ENCODE assay signal across 22 cellular contexts in the genomic region with DNA sequence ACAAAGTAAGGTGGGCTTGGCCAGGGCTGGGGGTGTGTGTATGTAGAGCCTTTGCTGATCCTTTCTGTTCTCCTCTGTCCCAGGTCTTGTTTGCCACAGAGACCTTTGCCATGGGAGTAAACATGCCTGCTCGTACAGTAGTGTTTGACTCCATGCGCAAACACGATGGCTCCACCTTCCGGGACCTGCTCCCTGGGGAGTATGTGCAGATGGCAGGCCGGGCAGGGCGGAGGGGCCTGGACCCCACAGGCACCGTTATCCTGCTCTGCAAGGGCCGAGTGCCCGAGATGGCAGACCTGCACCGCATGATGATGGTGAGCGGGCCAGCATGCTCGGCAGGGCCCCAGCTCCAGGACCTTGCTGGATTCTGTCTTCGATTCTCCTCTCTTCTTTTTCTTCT. TPM values are rescaled to one million over a fixed set of nuclear protein-coding genes. Genes with fewer than 3 reads are reported as not detected.
DNase-seq lines count a peak whose midpoint lies in the region; ATAC-seq, FAIRE-seq and TF ChIP-seq lines count a peak whose summit lies in the region.
"Had no signal": no experiment of that assay in that cellular context is flagged by ENCODE, and none has a peak within 500 bp of the region (broad histone marks: within the 10 kb centered on the region; RNA-seq: fewer than 3 reads in every experiment).

No MANE protein-coding gene starts in this region.

- H3K9me3 ChIP-seq in HepG2 (ENCODE audit: low read length) (no peaks in the 10 kb centered on the region), osteoblast (ENCODE audit: low read depth, low read length) (no peaks in the 10 kb centered on the region)

- no peak for TF ChIP-seq POLR2A in HepG2 (IDR thresholded peaks at IDR 0.05; ENCODE audit: insufficient read depth in 1 of 2, low read depth in 2 of 2, low read length in 2 of 2)

- H3K27ac ChIP-seq in HepG2 (ENCODE audit: extremely low read length, insufficient read depth, low read length) (no peak overlapping the region), osteoblast (ENCODE audit: low read depth, low read length) (no peak overlapping the region)

- H3K4me3 Mint-ChIP-seq in activated naive CD8-positive, alpha-beta T cell treated with anti-CD3 and anti-CD28 coated beads, Interleukin-2, amount 10 ng/mL, durations not matched to agents 7 days and 5 days = no peak overlapping the region
- H3K4me3 Mint-ChIP-seq: CD14-positive monocyte; CD8-positive, alpha-beta T cell; HFFc6 had no signal

- TF ChIP-seq EP300 in HepG2 (IDR thresholded peaks at IDR 0.05; ENCODE audit: low read depth in 2 of 2, low read length in 2 of 2) = no peak
- TF ChIP-seq EP300 in HepG2 (CRISPR knock-in tag; IDR thresholded peaks at IDR 0.05; ENCODE audit: borderline replicate concordance) = no peak

- no peak overlapping the region for H3K4me3 ChIP-seq in H7 (ENCODE audit: insufficient read depth, low read depth, low read length)
- H3K4me3 ChIP-seq in HepG2 (replicated peaks in 1 of 3; ENCODE audit: insufficient read depth in 1 of 3, low read depth in 2 of 3, low read length in 3 of 3) = no peak overlapping the region
- no peak overlapping the region for H3K4me3 ChIP-seq in osteoblast (ENCODE audit: insufficient read depth, low read length)

- CTCF ChIA-PET in HepG2 (lab: Yijun Ruan, JAX; ENCODE audit: low intra/inter-chr PET ratio, low total read pairs) = no interaction called here

- peaks cover 3% of the 10 kb centered on the region for H3K79me2 ChIP-seq in HepG2 (ENCODE audit: insufficient read depth, low read length)
- peaks cover 31% of the 10 kb centered on the region for H3K79me2 ChIP-seq in osteoblast (ENCODE audit: insufficient read depth, low read length)

- H3K36me3 ChIP-seq in H7 (replicated peaks; ENCODE audit: control insufficient read depth, insufficient read depth, low read length) = peaks cover 50% of the 10 kb centered on the region
- peaks cover 57 to 91% of the 10 kb centered on the region in 2 experiments for H3K36me3 ChIP-seq in HepG2 (replicated peaks in 1 of 2; ENCODE audit: control insufficient read depth in 1 of 2, insufficient read depth in 2 of 2, low read length in 2 of 2)
- peaks cover 92% of the 10 kb centered on the region for H3K36me3 ChIP-seq in osteoblast (ENCODE audit: insufficient read depth, low read length)

- no peak for ATAC-seq in activated naive CD8-positive, alpha-beta T cell treated with anti-CD3 and anti-CD28 coated beads, Interleukin-2, amount 10 ng/mL, durations not matched to agents 7 days and 5 days (ENCODE audit: low read depth)
- ATAC-seq in HepG2 (no peak), GM21717 (IDR thresholded peaks at IDR 0.05; ENCODE audit: unreplicated experiment) (no peak), GM18861 (IDR thresholded peaks at IDR 0.05; ENCODE audit: unreplicated experiment) (no peak)
- ATAC-seq: CD8-positive, alpha-beta T cell had no signal

- FAIRE-seq in HepG2 (lab: Jason Lieb, UNC) = no peak
- FAIRE-seq: D721Med, G401.6, GM12892, GM19239, H1 had no signal

- intact Hi-C loops in HepG2 (cut with micrococcal nuclease; ENCODE audit: unreplicated experiment) = no loop called here

- in situ Hi-C loops in HepG2 (cut with HindIII; ENCODE audit: extremely low pct_ligation_motif_present, low pct_unique_long_range_greater_than_20kb) = no loop called here

- POLR2A ChIA-PET in activated naive CD8-positive, alpha-beta T cell treated with anti-CD3 and anti-CD28 coated beads, Interleukin-2, amount 10 ng/mL, durations not matched to agents 7 days and 5 days (lab: Charles Lee) = no interaction called here
- POLR2A ChIA-PET in HepG2 (lab: Yijun Ruan, JAX) = interaction anchor here (0.8 to 1.7 kb wide), 2 partner anchors 8 to 20 kb away, joined by 3 to 5 read pairs; a partner anchor contains a TSS

- DNase-seq in H7 (peak; percentile 39), HepG2 (ENCODE audit: low spot score) (no peak), osteoblast (ENCODE audit: insufficient read length, low spot score, missing footprints) (peak; percentile 36), NCI-H2107 (lab: John Stamatoyannopoulos, UW) (no peak), NCI-H82 treated with DMSO at 0.1 percent for 48 hours (lab: John Stamatoyannopoulos, UW; ENCODE audit: unreplicated experiment) (no peak)
- DNase-seq in activated naive CD8-positive, alpha-beta T cell treated with anti-CD3 and anti-CD28 coated beads, Interleukin-2, amount 10 ng/mL, durations not matched to agents 7 days and 5 days = peak; percentile 28
- DNase-seq: CD8-positive, alpha-beta T cell; COR-L47; DMS153; DMS79 treated with DMSO at 0.1 percent for 48 hours; EL; HCEC 1CT; HFFc6 had no signal

- H3K4me1 Mint-ChIP-seq in activated naive CD8-positive, alpha-beta T cell treated with anti-CD3 and anti-CD28 coated beads, Interleukin-2, amount 10 ng/mL, durations not matched to agents 7 days and 5 days = peaks cover 15% of the 10 kb centered on the region

- H3K27me3 Mint-ChIP-seq in activated naive CD8-positive, alpha-beta T cell treated with anti-CD3 and anti-CD28 coated beads, Interleukin-2, amount 10 ng/mL, durations not matched to agents 7 days and 5 days = no peaks in the 10 kb centered on the region
- H3K27me3 Mint-ChIP-seq: IgD-negative memory B cell had no signal

- H3K4me1 ChIP-seq in HepG2 (ENCODE audit: insufficient read depth, low read length) = peaks cover 9% of the 10 kb centered on the region
- H3K4me1 ChIP-seq in osteoblast (ENCODE audit: insufficient read depth, low read length) = peaks cover 13% of the 10 kb centered on the region

- H4K20me1 ChIP-seq in HepG2 (ENCODE audit: insufficient read depth, low read length) (no peaks in the 10 kb centered on the region), osteoblast (ENCODE audit: insufficient read depth, low read length) (peaks cover 4% of the 10 kb centered on the region)

- H3K9me3 Mint-ChIP-seq in activated naive CD8-positive, alpha-beta T cell treated with anti-CD3 and anti-CD28 coated beads, Interleukin-2, amount 10 ng/mL, durations not matched to agents 7 days and 5 days = no peaks in the 10 kb centered on the region
- H3K9me3 Mint-ChIP-seq: CD14-positive monocyte; CD8-positive, alpha-beta T cell; HFFc6; IgD-negative memory B cell had no signal

- WGBS in HepG2 (ENCODE audit: low lambda C conversion rate) = 91% methylated on average over 10 of the region's 13 CpGs

- no peak overlapping the region for H3K27ac Mint-ChIP-seq in activated naive CD8-positive, alpha-beta T cell treated with anti-CD3 and anti-CD28 coated beads, Interleukin-2, amount 10 ng/mL, durations not matched to agents 7 days and 5 days
- H3K27ac Mint-ChIP-seq: HFFc6 had no signal

- peaks cover 36% of the 10 kb centered on the region for H3K36me3 Mint-ChIP-seq in activated naive CD8-positive, alpha-beta T cell treated with anti-CD3 and anti-CD28 coated beads, Interleukin-2, amount 10 ng/mL, durations not matched to agents 7 days and 5 days

- TF ChIP-seq RAD21 in HepG2 (CRISPR knock-in tag; IDR thresholded peaks at IDR 0.05) = no peak

- H3K9ac ChIP-seq in HepG2 (ENCODE audit: insufficient read depth, low read depth, low read length) = no peak overlapping the region

- H3K4me2 ChIP-seq in HepG2 (ENCODE audit: low read depth, low read length) (no peak overlapping the region), osteoblast (ENCODE audit: insufficient read depth, low read length) (no peak overlapping the region)

- no peaks in the 10 kb centered on the region for H3K27me3 ChIP-seq in H7 (ENCODE audit: control insufficient read depth, insufficient read depth, low read length)
- H3K27me3 ChIP-seq in HepG2 (ENCODE audit: control insufficient read depth in 1 of 2, insufficient read depth in 2 of 2, low read length in 2 of 2) = no peaks in the 10 kb centered on the region
- no peaks in the 10 kb centered on the region for H3K27me3 ChIP-seq in osteoblast (ENCODE audit: insufficient read depth, low read length)

- no TSS peak for BruUV-seq in HepG2 (replicated peaks; lab: Mats Ljungman, UMichigan)

- H2AFZ ChIP-seq in HepG2 (ENCODE audit: low read length) (no peak overlapping the region), osteoblast (ENCODE audit: low read length) (no peak overlapping the region)

- TF ChIP-seq CTCF in HepG2 (CRISPR knock-in tag; IDR thresholded peaks at IDR 0.05) (no peak), osteoblast (IDR thresholded peaks at IDR 0.05; ENCODE audit: extremely low read depth, low read depth, low read length) (no peak)

RNA-seq across cellular contexts. Expression of a gene that starts 6.2 kb away (rescaled TPM):
- total RNA-seq in H7 (2014; rRNA removed; shearing (Covaris generic)) = 18.8 and 19.9 TPM in 2 replicates
- 10 to 100 TPM; 22.4 to 28.6 TPM for total RNA-seq in activated naive CD8-positive, alpha-beta T cell treated with anti-CD3 and anti-CD28 coated beads, Interleukin-2, amount 10 ng/mL, durations not matched to agents 7 days and 5 days
- 10.8 and 18.6 TPM in 2 replicates for total RNA-seq in HepG2 (2016; rRNA removed; fragmentation: Illumina TruSeq; extraction: Trizol)
- total RNA-seq in HepG2 (2016; cell fraction: cytosol; rRNA removed; fragmentation: Illumina TruSeq; extraction: Trizol; ENCODE audit: low read depth) = 9.0 and 14.9 TPM in 2 replicates
- total RNA-seq in HepG2 (2016; cell fraction: insoluble cytoplasmic fraction; rRNA removed; fragmentation: Illumina TruSeq; extraction: Trizol) = 12.3 and 16.4 TPM in 2 replicates
- total RNA-seq in HepG2 (2016; cell fraction: membrane; rRNA removed; fragmentation: Illumina TruSeq; extraction: Trizol) = 10.9 and 16.6 TPM in 2 replicates
- 17.8 and 22.3 TPM in 2 replicates for total RNA-seq in HepG2 (2016; cell fraction: nucleus; rRNA removed; fragmentation: Illumina TruSeq; extraction: Trizol)
- polyA plus RNA-seq in HepG2 (2011; rRNA removed) = 26.2 and 28.9 TPM in 2 replicates
- polyA plus RNA-seq in HepG2 (2011; cell fraction: cytosol; rRNA removed) = 17.8 and 24.8 TPM in 2 replicates
- polyA plus RNA-seq in HepG2 (2011; cell fraction: nucleus; rRNA removed) = 145 and 157 TPM in 2 replicates
- 16.4 and 25.9 TPM in 2 replicates for polyA plus RNA-seq in HepG2 (2012)
- 12.5 and 17.3 TPM in 2 replicates for polyA plus RNA-seq in HepG2 (2016; cell fraction: cytosol; fragmentation: Illumina TruSeq; extraction: Trizol; ENCODE audit: low read depth)
- polyA plus RNA-seq in HepG2 (2016; cell fraction: insoluble cytoplasmic fraction; fragmentation: Illumina TruSeq; extraction: Trizol; ENCODE audit: low read depth) = 16.7 and 17.2 TPM in 2 replicates
- polyA plus RNA-seq in HepG2 (2016; cell fraction: membrane; fragmentation: Illumina TruSeq; extraction: Trizol; ENCODE audit: low read depth) = 14.6 and 18.4 TPM in 2 replicates
- polyA plus RNA-seq in HepG2 (2016; cell fraction: nucleus; fragmentation: Illumina TruSeq; extraction: Trizol; ENCODE audit: insufficient read depth, low read depth) = 53.7 and 55.2 TPM in 2 replicates
- 43.0 TPM in 2 replicates for polyA minus RNA-seq in HepG2 (2011; rRNA and poly(A)+ RNA removed; ENCODE audit: low replicate concordance)
- 10.4 TPM in 2 replicates for polyA minus RNA-seq in HepG2 (2011; cell fraction: cytosol; rRNA and poly(A)+ RNA removed)
- 34.1 and 38.2 TPM in 2 replicates for polyA minus RNA-seq in HepG2 (2011; cell fraction: nucleus; rRNA and poly(A)+ RNA removed)
- total RNA-seq in osteoblast = 16.8 and 18.1 TPM in 2 replicates

RNA-seq across cellular contexts. Expression of a gene that starts 6.7 kb away (rescaled TPM):
- 47.2 and 57.6 TPM in 2 replicates for total RNA-seq in H7 (2014; rRNA removed; shearing (Covaris generic))
- total RNA-seq in activated naive CD8-positive, alpha-beta T cell treated with anti-CD3 and anti-CD28 coated beads, Interleukin-2, amount 10 ng/mL, durations not matched to agents 7 days and 5 days = 100 to 1,000 TPM; 102 to 112 TPM
- total RNA-seq in HepG2 (2016; rRNA removed; fragmentation: Illumina TruSeq; extraction: Trizol) (59.7 and 67.1 TPM in 2 replicates), osteoblast (42.0 and 46.0 TPM in 2 replicates)
- 7.6 and 9.8 TPM in 2 replicates for total RNA-seq in HepG2 (2016; cell fraction: cytosol; rRNA removed; fragmentation: Illumina TruSeq; extraction: Trizol; ENCODE audit: low read depth)
- total RNA-seq in HepG2 (2016; cell fraction: insoluble cytoplasmic fraction; rRNA removed; fragmentation: Illumina TruSeq; extraction: Trizol) = 53.4 and 70.9 TPM in 2 replicates
- total RNA-seq in HepG2 (2016; cell fraction: membrane; rRNA removed; fragmentation: Illumina TruSeq; extraction: Trizol) = 13.4 and 14.4 TPM in 2 replicates
- 77.4 and 85.4 TPM in 2 replicates for total RNA-seq in HepG2 (2016; cell fraction: nucleus; rRNA removed; fragmentation: Illumina TruSeq; extraction: Trizol)
- polyA plus RNA-seq in HepG2 (2011; rRNA removed) = 68.4 and 76.1 TPM in 2 replicates
- polyA plus RNA-seq in HepG2 (2011; cell fraction: cytosol; rRNA removed) = 18.2 and 29.4 TPM in 2 replicates
- polyA plus RNA-seq in HepG2 (2011; cell fraction: nucleus; rRNA removed) = 625 and 693 TPM in 2 replicates
- polyA plus RNA-seq in HepG2 (2012) = 56.2 and 67.8 TPM in 2 replicates
- 4.6 and 5.9 TPM in 2 replicates for polyA plus RNA-seq in HepG2 (2016; cell fraction: cytosol; fragmentation: Illumina TruSeq; extraction: Trizol; ENCODE audit: low read depth)
- polyA plus RNA-seq in HepG2 (2016; cell fraction: insoluble cytoplasmic fraction; fragmentation: Illumina TruSeq; extraction: Trizol; ENCODE audit: low read depth) = 42.8 and 43.4 TPM in 2 replicates
- 9.6 and 10.0 TPM in 2 replicates for polyA plus RNA-seq in HepG2 (2016; cell fraction: membrane; fragmentation: Illumina TruSeq; extraction: Trizol; ENCODE audit: low read depth)
- 189 and 193 TPM in 2 replicates for polyA plus RNA-seq in HepG2 (2016; cell fraction: nucleus; fragmentation: Illumina TruSeq; extraction: Trizol; ENCODE audit: insufficient read depth, low read depth)
- 100 and 116 TPM in 2 replicates for polyA minus RNA-seq in HepG2 (2011; rRNA and poly(A)+ RNA removed; ENCODE audit: low replicate concordance)
- polyA minus RNA-seq in HepG2 (2011; cell fraction: cytosol; rRNA and poly(A)+ RNA removed) = 33.1 and 33.7 TPM in 2 replicates
- polyA minus RNA-seq in HepG2 (2011; cell fraction: nucleus; rRNA and poly(A)+ RNA removed) = 135 and 162 TPM in 2 replicates

RNA-seq across cellular contexts. Expression of a gene that starts 6.9 kb away (rescaled TPM):
- total RNA-seq in H7 (2014; rRNA removed; shearing (Covaris generic)) = 109 and 115 TPM in 2 replicates
- total RNA-seq in activated naive CD8-positive, alpha-beta T cell treated with anti-CD3 and anti-CD28 coated beads, Interleukin-2, amount 10 ng/mL, durations not matched to agents 7 days and 5 days = 10 to 100 TPM; 61.3 to 62.5 TPM
- 69.8 and 80.4 TPM in 2 replicates for total RNA-seq in HepG2 (2016; rRNA removed; fragmentation: Illumina TruSeq; extraction: Trizol)
- total RNA-seq in HepG2 (2016; cell fraction: cytosol; rRNA removed; fragmentation: Illumina TruSeq; extraction: Trizol; ENCODE audit: low read depth) = 16.4 and 17.3 TPM in 2 replicates
- total RNA-seq in HepG2 (2016; cell fraction: insoluble cytoplasmic fraction; rRNA removed; fragmentation: Illumina TruSeq; extraction: Trizol) = 74.0 and 80.6 TPM in 2 replicates
- total RNA-seq in HepG2 (2016; cell fraction: membrane; rRNA removed; fragmentation: Illumina TruSeq; extraction: Trizol) = 26.9 and 28.4 TPM in 2 replicates
- total RNA-seq in HepG2 (2016; cell fraction: nucleus; rRNA removed; fragmentation: Illumina TruSeq; extraction: Trizol) = 42.0 and 51.8 TPM in 2 replicates
- 51.3 and 57.3 TPM in 2 replicates for polyA plus RNA-seq in HepG2 (2011; rRNA removed)
- polyA plus RNA-seq in HepG2 (2011; cell fraction: cytosol; rRNA removed) = 47.6 and 49.7 TPM in 2 replicates
- polyA plus RNA-seq in HepG2 (2011; cell fraction: nucleus; rRNA removed) = 88.2 and 90.6 TPM in 2 replicates
- polyA plus RNA-seq in HepG2 (2012) = 44.8 and 55.5 TPM in 2 replicates
- polyA plus RNA-seq in HepG2 (2016; cell fraction: cytosol; fragmentation: Illumina TruSeq; extraction: Trizol; ENCODE audit: low read depth) = 23.1 and 27.4 TPM in 2 replicates
- polyA plus RNA-seq in HepG2 (2016; cell fraction: insoluble cytoplasmic fraction; fragmentation: Illumina TruSeq; extraction: Trizol; ENCODE audit: low read depth) = 108 and 114 TPM in 2 replicates
- 26.7 and 29.7 TPM in 2 replicates for polyA plus RNA-seq in HepG2 (2016; cell fraction: membrane; fragmentation: Illumina TruSeq; extraction: Trizol; ENCODE audit: low read depth)
- 92.2 and 97.8 TPM in 2 replicates for polyA plus RNA-seq in HepG2 (2016; cell fraction: nucleus; fragmentation: Illumina TruSeq; extraction: Trizol; ENCODE audit: insufficient read depth, low read depth)
- polyA minus RNA-seq in HepG2 (2011; rRNA and poly(A)+ RNA removed; ENCODE audit: low replicate concordance) = 21.2 and 60.8 TPM in 2 replicates
- polyA minus RNA-seq in HepG2 (2011; cell fraction: cytosol; rRNA and poly(A)+ RNA removed) = 19.5 and 20.9 TPM in 2 replicates
- polyA minus RNA-seq in HepG2 (2011; cell fraction: nucleus; rRNA and poly(A)+ RNA removed) = 23.2 and 28.1 TPM in 2 replicates
- 86.5 and 95.8 TPM in 2 replicates for total RNA-seq in osteoblast

RNA-seq across cellular contexts. Expression of a gene that starts 16.2 kb away (rescaled TPM):
- 0.35 and 1.5 TPM in 2 replicates for total RNA-seq in H7 (2014; rRNA removed; shearing (Covaris generic))
- total RNA-seq in activated naive CD8-positive, alpha-beta T cell treated with anti-CD3 and anti-CD28 coated beads, Interleukin-2, amount 10 ng/mL, durations not matched to agents 7 days and 5 days = 1 to 10 TPM; 3.4 to 6.7 TPM
- 73.0 and 165 TPM in 2 replicates for total RNA-seq in HepG2 (2016; rRNA removed; fragmentation: Illumina TruSeq; extraction: Trizol)
- 12.9 and 15.6 TPM in 2 replicates for total RNA-seq in HepG2 (2016; cell fraction: cytosol; rRNA removed; fragmentation: Illumina TruSeq; extraction: Trizol; ENCODE audit: low read depth)
- total RNA-seq in HepG2 (2016; cell fraction: insoluble cytoplasmic fraction; rRNA removed; fragmentation: Illumina TruSeq; extraction: Trizol) = 48.4 and 166 TPM in 2 replicates
- total RNA-seq in HepG2 (2016; cell fraction: membrane; rRNA removed; fragmentation: Illumina TruSeq; extraction: Trizol) = 23.4 and 27.0 TPM in 2 replicates
- total RNA-seq in HepG2 (2016; cell fraction: nucleus; rRNA removed; fragmentation: Illumina TruSeq; extraction: Trizol) = 212 and 258 TPM in 2 replicates
- 478 and 755 TPM in 2 replicates for polyA plus RNA-seq in HepG2 (2011; rRNA removed)
- 352 and 505 TPM in 2 replicates for polyA plus RNA-seq in HepG2 (2011; cell fraction: cytosol; rRNA removed)
- 1,207 and 1,448 TPM in 2 replicates for polyA plus RNA-seq in HepG2 (2011; cell fraction: nucleus; rRNA removed)
- polyA plus RNA-seq in HepG2 (2012) = 360 and 704 TPM in 2 replicates
- polyA plus RNA-seq in HepG2 (2016; cell fraction: cytosol; fragmentation: Illumina TruSeq; extraction: Trizol; ENCODE audit: low read depth) = 15.2 and 17.1 TPM in 2 replicates
- 70.0 and 102 TPM in 2 replicates for polyA plus RNA-seq in HepG2 (2016; cell fraction: insoluble cytoplasmic fraction; fragmentation: Illumina TruSeq; extraction: Trizol; ENCODE audit: low read depth)
- 17.2 and 22.6 TPM in 2 replicates for polyA plus RNA-seq in HepG2 (2016; cell fraction: membrane; fragmentation: Illumina TruSeq; extraction: Trizol; ENCODE audit: low read depth)
- polyA plus RNA-seq in HepG2 (2016; cell fraction: nucleus; fragmentation: Illumina TruSeq; extraction: Trizol; ENCODE audit: insufficient read depth, low read depth) = 542 and 543 TPM in 2 replicates
- polyA minus RNA-seq in HepG2 (2011; rRNA and poly(A)+ RNA removed; ENCODE audit: low replicate concordance) = 4.0 and 407 TPM in 2 replicates
- 168 and 210 TPM in 2 replicates for polyA minus RNA-seq in HepG2 (2011; cell fraction: cytosol; rRNA and poly(A)+ RNA removed)
- 349 and 437 TPM in 2 replicates for polyA minus RNA-seq in HepG2 (2011; cell fraction: nucleus; rRNA and poly(A)+ RNA removed)
- 7.2 and 8.3 TPM in 2 replicates for total RNA-seq in osteoblast
- polyA plus RNA-seq: CD14-positive monocyte had no signal

RNA-seq across cellular contexts. Expression of a gene that starts 19.8 kb away (rescaled TPM):
- total RNA-seq in H7 (2014; rRNA removed; shearing (Covaris generic)) = not detected in 2 replicates
- total RNA-seq in activated naive CD8-positive, alpha-beta T cell treated with anti-CD3 and anti-CD28 coated beads, Interleukin-2, amount 10 ng/mL, durations not matched to agents 7 days and 5 days = 1 to 10 TPM; 1.2 to 2.1 TPM
- total RNA-seq in HepG2 (2016; rRNA removed; fragmentation: Illumina TruSeq; extraction: Trizol) = 71.1 and 171 TPM in 2 replicates
- 36.8 and 37.7 TPM in 2 replicates for total RNA-seq in HepG2 (2016; cell fraction: cytosol; rRNA removed; fragmentation: Illumina TruSeq; extraction: Trizol; ENCODE audit: low read depth)
- total RNA-seq in HepG2 (2016; cell fraction: insoluble cytoplasmic fraction; rRNA removed; fragmentation: Illumina TruSeq; extraction: Trizol) = 65.1 and 180 TPM in 2 replicates
- 37.5 and 44.4 TPM in 2 replicates for total RNA-seq in HepG2 (2016; cell fraction: membrane; rRNA removed; fragmentation: Illumina TruSeq; extraction: Trizol)
- 202 and 235 TPM in 2 replicates for total RNA-seq in HepG2 (2016; cell fraction: nucleus; rRNA removed; fragmentation: Illumina TruSeq; extraction: Trizol)
- 513 and 772 TPM in 2 replicates for polyA plus RNA-seq in HepG2 (2011; rRNA removed)
- polyA plus RNA-seq in HepG2 (2011; cell fraction: cytosol; rRNA removed) = 355 and 506 TPM in 2 replicates
- 3,065 and 3,175 TPM in 2 replicates for polyA plus RNA-seq in HepG2 (2011; cell fraction: nucleus; rRNA removed)
- polyA plus RNA-seq in HepG2 (2012) = 460 and 611 TPM in 2 replicates
- 25.3 and 27.9 TPM in 2 replicates for polyA plus RNA-seq in HepG2 (2016; cell fraction: cytosol; fragmentation: Illumina TruSeq; extraction: Trizol; ENCODE audit: low read depth)
- polyA plus RNA-seq in HepG2 (2016; cell fraction: insoluble cytoplasmic fraction; fragmentation: Illumina TruSeq; extraction: Trizol; ENCODE audit: low read depth) = 66.3 and 72.4 TPM in 2 replicates
- 31.9 and 32.4 TPM in 2 replicates for polyA plus RNA-seq in HepG2 (2016; cell fraction: membrane; fragmentation: Illumina TruSeq; extraction: Trizol; ENCODE audit: low read depth)
- 450 and 455 TPM in 2 replicates for polyA plus RNA-seq in HepG2 (2016; cell fraction: nucleus; fragmentation: Illumina TruSeq; extraction: Trizol; ENCODE audit: insufficient read depth, low read depth)
- polyA minus RNA-seq in HepG2 (2011; rRNA and poly(A)+ RNA removed; ENCODE audit: low replicate concordance) = 88.1 and 583 TPM in 2 replicates
- polyA minus RNA-seq in HepG2 (2011; cell fraction: cytosol; rRNA and poly(A)+ RNA removed) = 179 and 284 TPM in 2 replicates
- polyA minus RNA-seq in HepG2 (2011; cell fraction: nucleus; rRNA and poly(A)+ RNA removed) = 584 and 876 TPM in 2 replicates
- total RNA-seq in osteoblast = 16.5 and 26.8 TPM in 2 replicates
- total RNA-seq: H1 had no signal
- polyA plus RNA-seq: IgD-negative memory B cell had no signal

Comparison
In these comparisons a context has a peak if more than half of its experiments do, and no peak if none do; other contexts are left out.
1. DNase-seq: peak in H7 (single experiment), activated naive CD8-positive, alpha-beta T cell treated with anti-CD3 and anti-CD28 coated beads, Interleukin-2, amount 10 ng/mL, durations not matched to agents 7 days and 5 days (single experiment) and osteoblast (single experiment); none in HepG2 (single experiment), NCI-H2107 (single experiment) and NCI-H82 treated with DMSO at 0.1 percent for 48 hours (single experiment).